Comparison of ENCODE assay signal across 9 cellular contexts in genomic region chr14:77212933-77213656, GRCh38. TPM values are rescaled to one million over a fixed set of nuclear protein-coding genes. Genes with fewer than 3 reads are reported as not detected.
DNase-seq lines count a peak whose midpoint lies in the region; ATAC-seq and TF ChIP-seq lines count a peak whose summit lies in the region.
"Had no signal": no experiment of that assay in that cellular context is flagged by ENCODE, and none has a peak within 500 bp of the region (broad histone marks: within the 10 kb centered on the region; RNA-seq: fewer than 3 reads in every experiment).

No MANE protein-coding gene starts in this region.

- no peaks in the 10 kb centered on the region for H3K4me1 ChIP-seq in adipocyte (ENCODE audit: control insufficient read depth, insufficient read depth, low read length)
- no peaks in the 10 kb centered on the region for H3K4me1 ChIP-seq in thyroid gland

- 20 to 21% methylated on average over 11 of the region's 17 CpGs for WGBS in thyroid gland, 2 donors

- TF ChIP-seq CTCF in GM06990 (IDR thresholded peaks at IDR 0.05; ENCODE audit: insufficient read depth, low read length, poor library complexity, severe bottlenecking) = peak; percentile 85
- TF ChIP-seq CTCF in thyroid gland (IDR thresholded peaks at IDR 0.05) = peak in 4 of 6 experiments; percentile 27 to 69 (median 46)

- H3K27me3 ChIP-seq in GM06990 (replicated peaks; ENCODE audit: control insufficient read depth, insufficient read depth, low read length) (peaks cover 1% of the 10 kb centered on the region), adipocyte (replicated peaks; ENCODE audit: control insufficient read depth, insufficient read depth, low read length) (peaks cover 55% of the 10 kb centered on the region), thyroid gland (no peaks in the 10 kb centered on the region)

- H3K9ac ChIP-seq in adipocyte (ENCODE audit: low read length) = no peak overlapping the region

- intact Hi-C loops in thyroid gland (cut with DNase I) = loop anchor here (10.0 kb wide), 1 partner anchor 78 kb away; no protein-coding TSS in a partner anchor

- ATAC-seq in HG03280 (IDR thresholded peaks at IDR 0.05; ENCODE audit: unreplicated experiment) (peak; percentile 68), GM19455 (IDR thresholded peaks at IDR 0.05; ENCODE audit: unreplicated experiment) (no peak)

- H3K4me3 ChIP-seq in GM06990 (replicated peaks; ENCODE audit: low read depth, low read length) (no peak overlapping the region), adipocyte (ENCODE audit: low read length) (no peak overlapping the region), thyroid gland (replicated peaks in 1 of 3) (no peak overlapping the region)

- TF ChIP-seq POLR2A in thyroid gland (IDR thresholded peaks at IDR 0.05) = no peak

- no peaks in the 10 kb centered on the region for H3K9me3 ChIP-seq in adipocyte (ENCODE audit: control insufficient read depth, low read length)
- H3K9me3 ChIP-seq in thyroid gland = no peaks in the 10 kb centered on the region

- DNase-seq in A172 (ENCODE audit: low spot score) = peak; percentile 23
- peak; percentile 37 for DNase-seq in GM06990 (ENCODE audit: extremely low read depth, insufficient read length)
- peak; percentile 34 to 75 for DNase-seq in NCI-H524 (lab: John Stamatoyannopoulos, UW)
- DNase-seq in adipocyte (ENCODE audit: low read depth) = peak; percentile 18
- peak; percentile 81 for DNase-seq in left kidney (ENCODE audit: low read depth, low spot score)
- peak; percentile 53 to 58 for DNase-seq in thyroid gland

- H3K27ac ChIP-seq in thyroid gland = no peak overlapping the region

- H3K36me3 ChIP-seq in GM06990 (ENCODE audit: control insufficient read depth, insufficient read depth, low read length) (no peaks in the 10 kb centered on the region), adipocyte (ENCODE audit: control insufficient read depth, insufficient read depth, low read length, severe bottlenecking) (no peaks in the 10 kb centered on the region), thyroid gland (no peaks in the 10 kb centered on the region)

RNA-seq across cellular contexts. Expression of gene TMEM63C, which starts 31.5 kb away (rescaled TPM):
- total RNA-seq in A172 (2014; rRNA removed; shearing (Covaris generic)) = 0.62 and 0.98 TPM in 2 replicates
- 1 to 10 TPM in 1 of 4 donors, under 1 TPM in 3; 0.13 to 4.1 (median 0.54) TPM for total RNA-seq in thyroid gland

RNA-seq across cellular contexts. Expression of gene NGB, which starts 57.9 kb away (rescaled TPM):
- not detected in 2 replicates for total RNA-seq in A172 (2014; rRNA removed; shearing (Covaris generic))
- not detected for total RNA-seq in thyroid gland
- total RNA-seq: dermis microvascular lymphatic vessel endothelial cell had no signal

Comparison
In these comparisons a context has a peak if more than half of its experiments do, and no peak if none do; other contexts are left out.
1. DNase-seq: peak in every context shown above with its lines; median percentile 81 in left kidney; 56 in thyroid gland; 54 in NCI-H524; 37 in GM06990; 23 in A172; 18 in adipocyte.